18 cellular contexts compared by ENCODE assay signal in the genomic region with DNA sequence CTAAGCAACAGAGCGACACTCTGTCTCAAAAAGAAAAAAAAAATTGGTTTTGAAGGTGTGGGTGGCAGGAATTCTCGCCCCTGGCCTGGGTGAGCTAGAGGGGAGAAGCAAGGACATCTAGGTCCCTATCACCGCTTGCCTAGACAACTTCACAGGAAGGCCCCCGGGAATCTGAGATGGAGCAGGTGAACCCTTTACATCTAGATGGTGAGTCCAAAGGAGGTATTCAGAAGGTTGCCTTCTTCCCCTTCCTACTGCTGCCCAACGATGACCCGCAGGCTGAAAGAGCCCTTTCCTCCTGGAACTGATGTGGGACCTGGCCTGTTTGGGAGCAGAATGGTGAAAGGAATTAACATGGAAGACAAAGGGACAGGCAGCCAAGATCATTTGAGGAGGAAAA. TPM values are rescaled to one million over a fixed set of nuclear protein-coding genes. Genes with fewer than 3 reads are reported as not detected.
A peak's percentile ranks its signal among the peaks of the same experiment; 100 is the strongest.
DNase-seq lines count a peak whose midpoint lies in the region; ATAC-seq and TF ChIP-seq lines count a peak whose summit lies in the region.
"Had no signal": no experiment of that assay in that cellular context is flagged by ENCODE, and none has a peak within 500 bp of the region (broad histone marks: within the 10 kb centered on the region; RNA-seq: fewer than 3 reads in every experiment).

No MANE protein-coding gene starts in this region.

- no peaks in the 10 kb centered on the region for H3K9me3 ChIP-seq in IMR-90 (ENCODE audit: control insufficient read depth, insufficient read depth, low read length)
- H3K9me3 ChIP-seq in mesenchymal stem cell (ENCODE audit: control insufficient read depth, low read length), result no peaks in the 10 kb centered on the region
- H3K9me3 ChIP-seq in osteoblast (ENCODE audit: low read depth, low read length), result no peaks in the 10 kb centered on the region
- H3K9me3 ChIP-seq: Caco-2, HAP-1 had no signal

- H2BK120ac ChIP-seq in IMR-90 (ENCODE audit: low read depth, low read length), result no peak overlapping the region
- H2BK120ac ChIP-seq in mesenchymal stem cell (ENCODE audit: low read depth, low read length), result no peak overlapping the region

- no peak for TF ChIP-seq RAD21 in IMR-90 (IDR thresholded peaks at IDR 0.05; ENCODE audit: low read length)

- H3K36me3 ChIP-seq in IMR-90 (ENCODE audit: control insufficient read depth, insufficient read depth, low read length), result no peaks in the 10 kb centered on the region
- no peaks in the 10 kb centered on the region for H3K36me3 ChIP-seq in mesenchymal stem cell (ENCODE audit: control insufficient read depth in 1 of 2, insufficient read depth in 2 of 2, low read depth in 1 of 2, low read length in 2 of 2)
- H3K36me3 ChIP-seq in osteoblast (ENCODE audit: insufficient read depth, low read length), result no peaks in the 10 kb centered on the region
- H3K36me3 ChIP-seq: HAP-1 had no signal

- DNase-seq in IMR-90 (no peak), mesenchymal stem cell (no peak), osteoblast (ENCODE audit: insufficient read length, low spot score, missing footprints) (peak; percentile 54), left ventricle myocardium superior (no peak)
- no peak for DNase-seq in activated CD4-positive, CD25-positive, alpha-beta regulatory T cell treated with anti-CD3 and anti-CD28 coated beads, Interleukin-2, amount 50 U/mL, for 72 hours
- DNase-seq: C1 segment of cervical spinal cord; Caco-2; CD4-positive, CD25-positive, alpha-beta regulatory T cell; CD8-positive, alpha-beta T cell; DMS153; DND-41; GOT3; HFFc6 had no signal

- H3K18ac ChIP-seq in IMR-90 (ENCODE audit: low read depth, low read length) (no peak overlapping the region), mesenchymal stem cell (ENCODE audit: low read depth in 1 of 2, low read length in 2 of 2) (no peak overlapping the region)

- H4K5ac ChIP-seq in IMR-90 (ENCODE audit: low read depth, low read length), result no peak overlapping the region

- H2BK20ac ChIP-seq in IMR-90 (ENCODE audit: low read depth, low read length), result no peak overlapping the region

- H2BK5ac ChIP-seq in IMR-90 (ENCODE audit: low read depth, low read length, poor library complexity, severe bottlenecking) (no peak overlapping the region), mesenchymal stem cell (ENCODE audit: low read depth, low read length, poor library complexity, severe bottlenecking) (no peak overlapping the region)

- H4K91ac ChIP-seq in IMR-90 (ENCODE audit: insufficient read depth, low read depth, low read length) (no peak overlapping the region), mesenchymal stem cell (ENCODE audit: low read length) (no peak overlapping the region)

- H3K9ac ChIP-seq in IMR-90 (ENCODE audit: low read depth, low read length) (no peak overlapping the region), mesenchymal stem cell (ENCODE audit: low read length) (no peak overlapping the region)

- H4K8ac ChIP-seq in IMR-90 (ENCODE audit: low read depth in 2 of 2, low read length in 2 of 2) (no peak overlapping the region), mesenchymal stem cell (ENCODE audit: low read length) (no peak overlapping the region)

- H2AK9ac ChIP-seq in IMR-90 (replicated peaks; ENCODE audit: low read depth, low read length, poor library complexity), result no peak overlapping the region

- H4K20me1 ChIP-seq in IMR-90 (ENCODE audit: insufficient read depth, low read length) (no peaks in the 10 kb centered on the region), osteoblast (ENCODE audit: insufficient read depth, low read length) (no peaks in the 10 kb centered on the region)

- H2AK5ac ChIP-seq in IMR-90 (ENCODE audit: low read depth, low read length) (peak overlapping the region; percentile 54), mesenchymal stem cell (ENCODE audit: low read length, severe bottlenecking) (peak overlapping the region; percentile 7)

- H3K56ac ChIP-seq in IMR-90 (ENCODE audit: extremely low read depth, insufficient read depth, low read length), result no peak overlapping the region

- H3K27me3 ChIP-seq in IMR-90 (ENCODE audit: control insufficient read depth, insufficient read depth, low read length), result no peaks in the 10 kb centered on the region
- H3K27me3 ChIP-seq in mesenchymal stem cell (ENCODE audit: control insufficient read depth in 1 of 2, insufficient read depth in 1 of 2, low read length in 2 of 2), result no peaks in the 10 kb centered on the region
- H3K27me3 ChIP-seq in osteoblast (ENCODE audit: insufficient read depth, low read length), result no peaks in the 10 kb centered on the region

- TF ChIP-seq POLR2A in IMR-90 (IDR thresholded peaks at IDR 0.05; ENCODE audit: low read depth, low read length), result no peak

- ATAC-seq in IMR-90 (ENCODE audit: low read depth) (no peak), left ventricle myocardium superior (no peak), GM21526 (IDR thresholded peaks at IDR 0.05; ENCODE audit: low FRiP score, unreplicated experiment) (no peak)
- ATAC-seq: CD8-positive, alpha-beta T cell had no signal

- intact Hi-C loops in IMR-90 (cut with micrococcal nuclease), result no loop called here
- intact Hi-C loops in left ventricle myocardium superior (cut with micrococcal nuclease), result no loop called here

- H3K79me2 ChIP-seq in osteoblast (ENCODE audit: insufficient read depth, low read length), result no peaks in the 10 kb centered on the region

- H2BK15ac ChIP-seq in IMR-90 (ENCODE audit: low read depth, low read length), result peak overlapping the region; percentile 60; the same call in 1 of the 3 replicates
- no peak overlapping the region for H2BK15ac ChIP-seq in mesenchymal stem cell (ENCODE audit: low read depth, poor library complexity, severe bottlenecking)

- H3K79me1 ChIP-seq in IMR-90 (ENCODE audit: low read depth in 1 of 2, low read length in 2 of 2), result peaks cover 0 to 35% of the 10 kb centered on the region in 2 experiments; a peak in 2 of 4 replicates
- no peaks in the 10 kb centered on the region for H3K79me1 ChIP-seq in mesenchymal stem cell (replicated peaks; ENCODE audit: low read length, poor library complexity, severe bottlenecking)

- WGBS in IMR-90 (ENCODE audit: extremely low coverage in 2 of 2, insufficient read length in 1 of 2), 2 experiments, result no CpG with 5 or more reads among the region's 6 CpGs
- 96% methylated on average over 6 of the region's 6 CpGs for WGBS in mesenchymal stem cell

- dilution Hi-C loops in IMR-90 (cut with HindIII; ENCODE audit: low sequenced_read_pairs, unreplicated experiment), result no loop called here

- peak overlapping the region in 1 of 2 experiments; percentile 4 for H2BK12ac ChIP-seq in mesenchymal stem cell (ENCODE audit: low read length in 2 of 2)

- H3K4me1 ChIP-seq in IMR-90 (ENCODE audit: control insufficient read depth, insufficient read depth, low read length) (peaks cover 20% of the 10 kb centered on the region), mesenchymal stem cell (ENCODE audit: control insufficient read depth, insufficient read depth, low read depth, low read length) (peaks cover 20% of the 10 kb centered on the region), osteoblast (ENCODE audit: insufficient read depth, low read length) (peaks cover 24% of the 10 kb centered on the region)
- H3K4me1 ChIP-seq: Caco-2, HAP-1 had no signal

- H3K4me2 ChIP-seq in IMR-90 (ENCODE audit: low read depth, low read length), result no peak overlapping the region
- no peak overlapping the region for H3K4me2 ChIP-seq in mesenchymal stem cell (ENCODE audit: low read length, poor library complexity, severe bottlenecking)
- H3K4me2 ChIP-seq in osteoblast (ENCODE audit: insufficient read depth, low read length), result no peak overlapping the region

- no peak overlapping the region for H3K4ac ChIP-seq in IMR-90 (ENCODE audit: low read depth, low read length)
- H3K4ac ChIP-seq in mesenchymal stem cell (ENCODE audit: low read depth in 1 of 2, low read length in 2 of 2), result no peak overlapping the region

- peaks cover 22% of the 10 kb centered on the region for H3K9me1 ChIP-seq in IMR-90 (ENCODE audit: insufficient read depth, low read length)

- no peak overlapping the region for H3K4me3 ChIP-seq in IMR-90 (ENCODE audit: insufficient read depth, low read depth, low read length)
- no peak overlapping the region for H3K4me3 ChIP-seq in mesenchymal stem cell (ENCODE audit: insufficient read depth in 1 of 2, low read depth in 1 of 2, low read length in 2 of 2)
- no peak overlapping the region for H3K4me3 ChIP-seq in osteoblast (ENCODE audit: insufficient read depth, low read length)
- H3K4me3 ChIP-seq: HAP-1 had no signal

- H2AFZ ChIP-seq in IMR-90 (replicated peaks; ENCODE audit: low read length, poor library complexity) (no peak overlapping the region), mesenchymal stem cell (ENCODE audit: low read depth, low read length) (no peak overlapping the region), osteoblast (ENCODE audit: low read length) (no peak overlapping the region)

- TF ChIP-seq CTCF in IMR-90 (conservative IDR thresholded peaks at IDR 0.05; ENCODE audit: low read depth, low read length) (no peak), osteoblast (IDR thresholded peaks at IDR 0.05; ENCODE audit: extremely low read depth, low read depth, low read length) (no peak)

- POLR2A ChIA-PET in IMR-90 (lab: Charles Lee; ENCODE audit: unreplicated experiment), result no interaction called here

- CTCF ChIA-PET in IMR-90 (lab: Yijun Ruan, JAX), result no interaction called here

- no peak overlapping the region for H3K14ac ChIP-seq in IMR-90 (replicated peaks; ENCODE audit: low read depth, low read length)
- no peak overlapping the region for H3K14ac ChIP-seq in mesenchymal stem cell (ENCODE audit: low read length in 2 of 2)

- H3K27ac ChIP-seq in IMR-90 (ENCODE audit: insufficient read depth, low read length) (no peak overlapping the region), mesenchymal stem cell (ENCODE audit: low read length, poor library complexity, severe bottlenecking) (no peak overlapping the region), osteoblast (ENCODE audit: low read depth, low read length) (no peak overlapping the region)

- H3K23ac ChIP-seq in IMR-90 (ENCODE audit: low read depth, low read length) (no peak overlapping the region), mesenchymal stem cell (ENCODE audit: low read length in 2 of 2) (no peak overlapping the region)

- no TSS peak for BruUV-seq in IMR-90 (replicated peaks; lab: Mats Ljungman, UMichigan)

- in situ Hi-C loops in IMR-90 (cut with MboI; ENCODE audit: low sequenced_read_pairs), result no loop called here

RNA-seq across cellular contexts. Expression of a gene that starts 1.3 kb away (rescaled TPM):
- total RNA-seq in IMR-90 (2012; rRNA removed) (not detected in 2 replicates), osteoblast (not detected in 2 replicates), left ventricle myocardium superior (not detected)
- not detected in 2 replicates for polyA plus RNA-seq in IMR-90 (2012; rRNA removed)
- polyA plus RNA-seq in IMR-90 (2012; cell fraction: cytosol; rRNA removed), result 0.08 TPM in 1 of 2 replicates, not detected in the other
- not detected in 2 replicates for polyA plus RNA-seq in IMR-90 (2012; cell fraction: nucleus; rRNA removed; ENCODE audit: low replicate concordance)
- polyA plus RNA-seq in mesenchymal stem cell (2013, experiment 1 of 2), result not detected
- not detected for polyA plus RNA-seq in mesenchymal stem cell (2013, experiment 2 of 2)
- total RNA-seq: A172; A673; Caco-2; CD4-positive, CD25-positive, alpha-beta regulatory T cell; CD8-positive, alpha-beta T cell had no signal
- polyA plus RNA-seq: BJ; CD4-positive, CD25-positive, alpha-beta regulatory T cell had no signal

RNA-seq across cellular contexts. Expression of a gene that starts 48.5 kb away (rescaled TPM):
- total RNA-seq in IMR-90 (2012; rRNA removed), result 25.6 and 38.9 TPM in 2 replicates
- polyA plus RNA-seq in IMR-90 (2012; rRNA removed), result 7.8 and 8.9 TPM in 2 replicates
- polyA plus RNA-seq in IMR-90 (2012; cell fraction: cytosol; rRNA removed), result 1.3 and 10.4 TPM in 2 replicates
- 17.2 and 31.8 TPM in 2 replicates for polyA plus RNA-seq in IMR-90 (2012; cell fraction: nucleus; rRNA removed; ENCODE audit: low replicate concordance)
- polyA plus RNA-seq in mesenchymal stem cell (2013, experiment 1 of 2), result 24.4 TPM
- polyA plus RNA-seq in mesenchymal stem cell (2013, experiment 2 of 2), result 22.7 TPM
- total RNA-seq in osteoblast, result 51.6 and 56.8 TPM in 2 replicates
- total RNA-seq in left ventricle myocardium superior, result 42.3 TPM
